In the genomic region with DNA sequence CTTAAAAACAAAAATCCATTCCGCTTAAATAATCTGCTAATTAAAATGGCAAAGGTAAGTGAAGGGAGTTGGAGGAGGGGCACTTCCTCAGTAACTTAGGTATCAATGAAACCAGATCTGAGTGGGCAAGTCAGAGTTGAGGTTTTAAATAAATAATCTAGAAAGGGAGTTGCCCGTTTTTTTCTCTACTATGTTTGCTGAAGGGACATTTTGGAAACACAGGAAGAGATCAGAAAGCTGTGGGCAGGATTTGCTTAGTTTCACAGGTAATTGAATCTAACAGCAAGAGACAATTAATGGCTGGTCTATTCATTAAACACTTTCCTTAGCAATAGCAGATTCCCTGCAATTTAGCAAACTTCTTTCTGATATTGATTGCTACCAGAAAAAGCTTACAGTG, we compare ENCODE assay signal across 24 cellular contexts.
"Had no signal": no experiment of that assay in that cellular context is flagged by ENCODE, and none has a peak within 500 bp of the region (broad histone marks: within the 10 kb centered on the region; RNA-seq: fewer than 3 reads in every experiment).

No MANE protein-coding gene starts in this region.

- FAIRE-seq: colon, frontal cortex had no signal

- ATAC-seq: activated CD4-positive, CD25-positive, alpha-beta regulatory T cell treated with anti-CD3 and anti-CD28 coated beads, Interleukin-2, amount 50 U/mL, for 24 hours; body of pancreas; sciatic nerve; stimulated activated naive CD8-positive, alpha-beta T cell treated with anti-CD3 and anti-CD28 coated beads, Interleukin-15, Interleukin-2, amounts not matched to agents 100 U/mL and 50 U/mL, for 24 hours had no signal

- H3K36me3 ChIP-seq: adrenal gland had no signal

- DNase-seq: activated CD4-positive, alpha-beta memory T cell treated with anti-CD3 and anti-CD28 coated beads for 36 hours; activated CD4-positive, alpha-beta T cell treated with anti-CD3 and anti-CD28 coated beads for 48 hours; activated CD8-positive, alpha-beta memory T cell treated with anti-CD3 and anti-CD28 coated beads, Interleukin-2, amount 50 U/mL, for 4 hours; activated effector memory CD4-positive, alpha-beta T cell treated with anti-CD3 and anti-CD28 coated beads, Interleukin-2, amount 50 U/mL, for 16 hours; activated naive CD4-positive, alpha-beta T cell treated with anti-CD3 and anti-CD28 coated beads for 36 hours; activated naive CD8-positive, alpha-beta T cell treated with anti-CD3 and anti-CD28 coated beads for 36 hours; activated T-cell treated with anti-CD3 and anti-CD28 coated beads, Interleukin-2, amount 50 U/mL, for 1 hour; adrenal gland; aorta; body of pancreas; effector CD8-positive, alpha-beta T cell; kidney glomerular epithelial cell; left ventricle myocardium inferior; mucosa of descending colon; stimulated activated CD4-positive, alpha-beta T cell treated with anti-CD3 and anti-CD28 coated beads, Interleukin-12 subunit alpha, Interleukin-12 subunit beta, amount 100 ng/mL, for 4 hours; stimulated activated CD4-positive, alpha-beta T cell treated with anti-CD3 and anti-CD28 coated beads, Interleukin-4, amount 100 ng/mL, for 1 hour; stimulated activated naive CD8-positive, alpha-beta T cell treated with anti-CD3 and anti-CD28 coated beads, Interleukin-15, Interleukin-2, amounts not matched to agents 100 U/mL and 50 U/mL, for 24 hours; testis; transverse colon had no signal

- H3K27me3 ChIP-seq: adrenal gland, body of pancreas, testis, transverse colon had no signal

- H3K4me1 ChIP-seq: adrenal gland, body of pancreas, left ventricle myocardium inferior, testis had no signal

- H3K9me3 ChIP-seq: body of pancreas, testis had no signal

- H3K4me3 ChIP-seq: adrenal gland, body of pancreas, left ventricle myocardium inferior, mucosa of descending colon, skin epidermis, testis, transverse colon had no signal

- H3K27ac ChIP-seq: adrenal gland, body of pancreas, left ventricle myocardium inferior, skin epidermis, testis, transverse colon had no signal
